ENCODE assay signal across 15 cellular contexts in the genomic region with DNA sequence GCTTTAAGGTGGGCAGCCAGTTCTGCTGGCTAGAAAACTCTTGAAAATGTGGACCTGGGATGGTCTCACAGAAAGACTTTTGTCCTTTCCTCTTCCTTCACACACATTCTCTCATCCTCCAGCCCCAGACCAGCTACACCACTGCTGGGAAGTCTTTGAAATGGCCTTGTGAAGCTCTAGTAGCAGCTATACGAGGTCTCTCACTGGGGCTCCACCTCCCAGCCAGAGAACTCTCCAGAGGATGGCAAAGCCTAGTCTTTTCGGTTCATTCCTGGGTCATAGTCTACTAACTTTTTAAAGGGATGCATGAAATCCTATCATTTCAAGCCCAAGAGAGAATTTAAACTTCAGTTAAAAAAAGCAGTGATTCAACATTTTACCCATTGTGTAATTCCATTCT.
A peak's percentile ranks its signal among the peaks of the same experiment; 100 is the strongest.
DNase-seq lines count a peak whose midpoint lies in the region; ATAC-seq and TF ChIP-seq lines count a peak whose summit lies in the region.
"Had no signal": no experiment of that assay in that cellular context is flagged by ENCODE, and none has a peak within 500 bp of the region (broad histone marks: within the 10 kb centered on the region; RNA-seq: fewer than 3 reads in every experiment).

No MANE protein-coding gene starts in this region.

- intact Hi-C loops in sciatic nerve (cut with DNase I): no loop called here

- H3K36me3 Mint-ChIP-seq in nephron progenitor cell (ENCODE audit: low read depth): no peaks in the 10 kb centered on the region
- H3K36me3 Mint-ChIP-seq in activated naive CD4-positive, alpha-beta T cell treated with anti-CD3 and anti-CD28 coated beads, Interleukin-2, amount 50 U/mL, for 72 hours: no peaks in the 10 kb centered on the region
- no peaks in the 10 kb centered on the region for H3K36me3 Mint-ChIP-seq in activated CD8-positive, alpha-beta memory T cell treated with anti-CD3 and anti-CD28 coated beads, Interleukin-2, amount 10 ng/mL, durations not matched to agents 7 days and 5 days

- no peaks in the 10 kb centered on the region for H3K36me3 ChIP-seq in MG63

- no peaks in the 10 kb centered on the region for H3K9me3 Mint-ChIP-seq in nephron progenitor cell
- no peaks in the 10 kb centered on the region for H3K9me3 Mint-ChIP-seq in activated naive CD4-positive, alpha-beta T cell treated with anti-CD3 and anti-CD28 coated beads, Interleukin-2, amount 50 U/mL, for 72 hours
- no peaks in the 10 kb centered on the region for H3K9me3 Mint-ChIP-seq in activated CD8-positive, alpha-beta memory T cell treated with anti-CD3 and anti-CD28 coated beads, Interleukin-2, amount 10 ng/mL, durations not matched to agents 7 days and 5 days (ENCODE audit: low read depth)
- H3K9me3 Mint-ChIP-seq: CD4-positive, alpha-beta T cell; HFFc6 had no signal

- DNase-seq in MG63: peak; percentile 21
- DNase-seq in nephron progenitor cell: no peak
- peak; percentile 28 for DNase-seq in sciatic nerve (ENCODE audit: low spot score)
- no peak for DNase-seq in GM19240 (ENCODE audit: insufficient read length, low spot score)
- DNase-seq in activated naive CD4-positive, alpha-beta T cell treated with anti-CD3 and anti-CD28 coated beads, Interleukin-2, amount 50 U/mL, for 72 hours (ENCODE audit: low spot score in 2 of 2): no peak
- DNase-seq in activated CD8-positive, alpha-beta memory T cell treated with anti-CD3 and anti-CD28 coated beads, Interleukin-2, amount 10 ng/mL, durations not matched to agents 7 days and 5 days: no peak
- DNase-seq: AML-193; Caco-2; CD4-positive, alpha-beta T cell; GOT3; H7; HFFc6; KG1 had no signal

- no peak overlapping the region for H3K4me3 ChIP-seq in MG63
- H3K4me3 ChIP-seq: GM12878 had no signal

- TF ChIP-seq CTCF in nephron progenitor cell (IDR thresholded peaks at IDR 0.05): no peak

- peak overlapping the region; percentile 52 for H3K27ac Mint-ChIP-seq in nephron progenitor cell
- no peak overlapping the region for H3K27ac Mint-ChIP-seq in activated naive CD4-positive, alpha-beta T cell treated with anti-CD3 and anti-CD28 coated beads, Interleukin-2, amount 50 U/mL, for 72 hours
- no peak overlapping the region for H3K27ac Mint-ChIP-seq in activated CD8-positive, alpha-beta memory T cell treated with anti-CD3 and anti-CD28 coated beads, Interleukin-2, amount 10 ng/mL, durations not matched to agents 7 days and 5 days
- H3K27ac Mint-ChIP-seq: CD4-positive, alpha-beta T cell; HFFc6 had no signal

- H3K4me1 Mint-ChIP-seq in nephron progenitor cell: peaks cover 16% of the 10 kb centered on the region
- peaks cover 8% of the 10 kb centered on the region for H3K4me1 Mint-ChIP-seq in activated CD8-positive, alpha-beta memory T cell treated with anti-CD3 and anti-CD28 coated beads, Interleukin-2, amount 10 ng/mL, durations not matched to agents 7 days and 5 days

- H3K27me3 Mint-ChIP-seq in nephron progenitor cell (ENCODE audit: low read depth, poor library complexity): peaks cover 10% of the 10 kb centered on the region
- H3K27me3 Mint-ChIP-seq in activated CD8-positive, alpha-beta memory T cell treated with anti-CD3 and anti-CD28 coated beads, Interleukin-2, amount 10 ng/mL, durations not matched to agents 7 days and 5 days: peaks cover 22% of the 10 kb centered on the region
- H3K27me3 Mint-ChIP-seq: CD4-positive, alpha-beta T cell had no signal

- CTCF ChIA-PET in activated CD8-positive, alpha-beta memory T cell treated with anti-CD3 and anti-CD28 coated beads, Interleukin-2, amount 10 ng/mL, durations not matched to agents 7 days and 5 days (lab: Charles Lee): no interaction called here

- no peaks in the 10 kb centered on the region for H3K27me3 ChIP-seq in MG63

- ATAC-seq in sciatic nerve: no peak
- no peak for ATAC-seq in activated naive CD4-positive, alpha-beta T cell treated with anti-CD3 and anti-CD28 coated beads, Interleukin-2, amount 50 U/mL, for 72 hours
- no peak for ATAC-seq in activated CD8-positive, alpha-beta memory T cell treated with anti-CD3 and anti-CD28 coated beads, Interleukin-2, amount 10 ng/mL, durations not matched to agents 7 days and 5 days
- ATAC-seq: GM12878, HCT116 had no signal

- H3K9me3 ChIP-seq in MG63: no peaks in the 10 kb centered on the region
- H3K9me3 ChIP-seq: Caco-2 had no signal

- H3K4me3 Mint-ChIP-seq in nephron progenitor cell: no peak overlapping the region
- H3K4me3 Mint-ChIP-seq in activated CD8-positive, alpha-beta memory T cell treated with anti-CD3 and anti-CD28 coated beads, Interleukin-2, amount 10 ng/mL, durations not matched to agents 7 days and 5 days: no peak overlapping the region
- H3K4me3 Mint-ChIP-seq: CD4-positive, alpha-beta T cell; HFFc6 had no signal

Comparison
In these comparisons a context has a peak if more than half of its experiments do, and no peak if none do; other contexts are left out.
1. DNase-seq: peak in MG63 (single experiment) and sciatic nerve (single experiment); none in nephron progenitor cell (single experiment), GM19240 (single experiment), activated naive CD4-positive, alpha-beta T cell treated with anti-CD3 and anti-CD28 coated beads, Interleukin-2, amount 50 U/mL, for 72 hours (0 of 2) and activated CD8-positive, alpha-beta memory T cell treated with anti-CD3 and anti-CD28 coated beads, Interleukin-2, amount 10 ng/mL, durations not matched to agents 7 days and 5 days (single experiment).